In the genomic region with DNA sequence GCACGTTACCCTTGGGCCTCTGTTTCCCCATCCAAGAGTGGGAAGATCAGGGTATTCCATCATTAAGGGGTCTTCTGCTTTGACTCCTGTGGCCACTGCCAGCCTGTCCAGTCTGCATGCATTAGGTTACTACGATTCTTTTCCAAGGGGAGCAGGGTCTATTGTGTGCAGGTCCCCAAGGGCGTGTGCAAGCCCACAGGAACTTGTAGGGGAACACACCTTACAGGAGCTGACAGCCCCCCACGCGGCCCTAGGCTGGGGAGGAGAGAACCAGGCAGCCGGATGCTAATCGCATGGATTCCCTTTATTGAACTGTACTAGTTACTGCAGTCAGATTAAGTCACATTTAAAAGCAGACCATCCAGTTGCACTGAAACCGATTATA, we compare ENCODE assay signal across 12 cellular contexts.
A peak's percentile ranks its signal among the peaks of the same experiment; 100 is the strongest.
DNase-seq lines count a peak whose midpoint lies in the region; ATAC-seq and TF ChIP-seq lines count a peak whose summit lies in the region.
"Had no signal": no experiment of that assay in that cellular context is flagged by ENCODE, and none has a peak within 500 bp of the region (broad histone marks: within the 10 kb centered on the region; RNA-seq: fewer than 3 reads in every experiment).

No MANE protein-coding gene starts in this region.

- no peaks in the 10 kb centered on the region for H3K9me3 Mint-ChIP-seq in natural killer cell treated with Interleukin-12 subunit alpha and Interleukin-12 subunit beta and Interleukin-15 and Interleukin-18, amount 100 ng/mL, for 72 hours
- no peaks in the 10 kb centered on the region for H3K9me3 Mint-ChIP-seq in natural killer cell
- H3K9me3 Mint-ChIP-seq: CD8-positive, alpha-beta T cell; GM23338 had no signal

- no peak for TF ChIP-seq POLR2A in spleen (IDR thresholded peaks at IDR 0.05)

- H3K9me3 ChIP-seq in spleen = no peaks in the 10 kb centered on the region
- H3K9me3 ChIP-seq: A549 had no signal

- H3K4me1 ChIP-seq in spleen = peaks cover 0 to 15% (median 14%) of the 10 kb centered on the region in 6 donors
- H3K4me1 ChIP-seq: A549 had no signal

- H3K27ac Mint-ChIP-seq in natural killer cell treated with Interleukin-12 subunit alpha and Interleukin-12 subunit beta and Interleukin-15 and Interleukin-18, amount 100 ng/mL, for 72 hours = no peak overlapping the region
- H3K27ac Mint-ChIP-seq in natural killer cell = no peak overlapping the region
- H3K27ac Mint-ChIP-seq: CD14-positive monocyte; CD8-positive, alpha-beta T cell had no signal

- no peaks in the 10 kb centered on the region for H3K36me3 ChIP-seq in spleen

- no peak overlapping the region for H3K4me3 ChIP-seq in spleen
- H3K4me3 ChIP-seq: A549, GM23338 had no signal

- H3K27me3 ChIP-seq in spleen (replicated peaks in 1 of 7) = peaks cover 0 to 14% (median 0%) of the 10 kb centered on the region in 7 donors

- H3K4me3 Mint-ChIP-seq in natural killer cell treated with Interleukin-12 subunit alpha and Interleukin-12 subunit beta and Interleukin-15 and Interleukin-18, amount 100 ng/mL, for 72 hours = no peak overlapping the region
- no peak overlapping the region for H3K4me3 Mint-ChIP-seq in natural killer cell
- H3K4me3 Mint-ChIP-seq: CD14-positive monocyte; CD8-positive, alpha-beta T cell; GM23338 had no signal

- WGBS in spleen, 5 donors = 85 to 94% (median 90%) methylated on average over 8 of the region's 8 CpGs

- no peak for ATAC-seq in natural killer cell treated with Interleukin-12 subunit alpha and Interleukin-12 subunit beta and Interleukin-15 and Interleukin-18, amount 100 ng/mL, for 72 hours
- ATAC-seq in natural killer cell (no peak), HG03520 (IDR thresholded peaks at IDR 0.05; ENCODE audit: unreplicated experiment) (no peak)
- ATAC-seq: A549; CD8-positive, alpha-beta T cell had no signal

- peak; percentile 23 for DNase-seq in natural killer cell treated with Interleukin-12 subunit alpha and Interleukin-12 subunit beta and Interleukin-15 and Interleukin-18, amount 100 ng/mL, for 72 hours (ENCODE audit: low spot score)
- DNase-seq in natural killer cell = no peak
- DNase-seq in mesenteric fat pad (ENCODE audit: low spot score) = peak; percentile 62
- DNase-seq in spleen = peak; percentile 47
- no peak for DNase-seq in germinal center (ENCODE audit: low spot score)
- DNase-seq: CD8-positive, alpha-beta T cell; DND-41; GDM1 had no signal

- no peak overlapping the region for H3K27ac ChIP-seq in spleen
- H3K27ac ChIP-seq: A549 had no signal

- peaks cover 0 to 5% of the 10 kb centered on the region in 2 donors for H3K27me3 Mint-ChIP-seq in natural killer cell treated with Interleukin-12 subunit alpha and Interleukin-12 subunit beta and Interleukin-15 and Interleukin-18, amount 100 ng/mL, for 72 hours
- H3K27me3 Mint-ChIP-seq in natural killer cell (ENCODE audit: low read depth in 2 of 2) = peaks cover 3 to 9% of the 10 kb centered on the region in 2 donors

- no peaks in the 10 kb centered on the region for H3K36me3 Mint-ChIP-seq in natural killer cell treated with Interleukin-12 subunit alpha and Interleukin-12 subunit beta and Interleukin-15 and Interleukin-18, amount 100 ng/mL, for 72 hours
- no peaks in the 10 kb centered on the region for H3K36me3 Mint-ChIP-seq in natural killer cell
- H3K36me3 Mint-ChIP-seq: CD14-positive monocyte; CD8-positive, alpha-beta T cell had no signal

- no peak for TF ChIP-seq CTCF in natural killer cell (IDR thresholded peaks at IDR 0.05)
- TF ChIP-seq CTCF in spleen (IDR thresholded peaks at IDR 0.05 in 8 of 11, conservative IDR thresholded peaks at IDR 0.05 in 3 of 11) = no peak

- intact Hi-C loops in natural killer cell (cut with micrococcal nuclease) (no loop called here), spleen (cut with DNase I; ENCODE audit: low total_unique reads) (loop anchor here (10.0 kb wide), 1 partner anchor 104 kb away; no protein-coding TSS in a partner anchor)

- no peaks in the 10 kb centered on the region for H3K4me1 Mint-ChIP-seq in natural killer cell treated with Interleukin-12 subunit alpha and Interleukin-12 subunit beta and Interleukin-15 and Interleukin-18, amount 100 ng/mL, for 72 hours (ENCODE audit: low read depth in 2 of 2)
- H3K4me1 Mint-ChIP-seq in natural killer cell = no peaks in the 10 kb centered on the region

Comparison
In these comparisons a context has a peak if more than half of its experiments do, and no peak if none do; other contexts are left out.
1. DNase-seq: peak in natural killer cell treated with Interleukin-12 subunit alpha and Interleukin-12 subunit beta and Interleukin-15 and Interleukin-18, amount 100 ng/mL, for 72 hours (single experiment), mesenteric fat pad (single experiment) and spleen (single experiment); none in natural killer cell (single experiment) and germinal center (single experiment).